ENCODE assay signal across 8 cellular contexts in genomic region chr12:77925536-77926108, GRCh38.
DNase-seq lines count a peak whose midpoint lies in the region; ATAC-seq, FAIRE-seq and TF ChIP-seq lines count a peak whose summit lies in the region.

No MANE protein-coding gene starts in this region.

- H3K9me3 Mint-ChIP-seq in naive thymus-derived CD4-positive, alpha-beta T cell: peaks cover 0 to 8% (median 3%) of the 10 kb centered on the region in 11 donors

- no peak overlapping the region for H4K5ac ChIP-seq in mesendoderm (ENCODE audit: low read length)

- no peak overlapping the region for H3K27ac ChIP-seq in SJSA1
- no peak overlapping the region for H3K27ac ChIP-seq in endothelial cell of umbilical vein (ENCODE audit: insufficient read depth, low read depth, low read length)
- no peak overlapping the region for H3K27ac ChIP-seq in mesendoderm (ENCODE audit: low read depth, low read length)
- no peak overlapping the region for H3K27ac ChIP-seq in naive thymus-derived CD4-positive, alpha-beta T cell (ENCODE audit: low read depth, low read length)

- no peak overlapping the region for H3K4me3 ChIP-seq in BE2C (ENCODE audit: low read depth, low read length)
- no peak overlapping the region for H3K4me3 ChIP-seq in SJSA1
- no peak overlapping the region for H3K4me3 ChIP-seq in endothelial cell of umbilical vein (replicated peaks in 1 of 3; ENCODE audit: insufficient read depth in 1 of 3, low read depth in 1 of 3, low read length in 3 of 3)
- H3K4me3 ChIP-seq in mesendoderm (ENCODE audit: low read length): no peak overlapping the region
- no peak overlapping the region for H3K4me3 ChIP-seq in naive thymus-derived CD4-positive, alpha-beta T cell (ENCODE audit: low read length)

- H2AFZ ChIP-seq in endothelial cell of umbilical vein (ENCODE audit: low read depth, low read length): no peak overlapping the region

- FAIRE-seq in endothelial cell of umbilical vein (lab: Jason Lieb, UNC): peak; percentile 64

- H3K36me3 ChIP-seq in BE2C (no peaks in the 10 kb centered on the region), SJSA1 (no peaks in the 10 kb centered on the region), endothelial cell of umbilical vein (ENCODE audit: control insufficient read depth in 2 of 2, extremely low read depth in 1 of 2, insufficient read depth in 2 of 2, low read length in 2 of 2) (no peaks in the 10 kb centered on the region), mesendoderm (ENCODE audit: control insufficient read depth, insufficient read depth, low read length) (no peaks in the 10 kb centered on the region)
- H3K36me3 ChIP-seq in naive thymus-derived CD4-positive, alpha-beta T cell (ENCODE audit: control insufficient read depth in 2 of 3, insufficient read depth in 3 of 3, low read length in 3 of 3): no peaks in the 10 kb centered on the region

- H3K79me1 ChIP-seq in mesendoderm (ENCODE audit: low read length): no peaks in the 10 kb centered on the region

- no peak overlapping the region for H3K23ac ChIP-seq in mesendoderm (ENCODE audit: low read length)

- no peak for TF ChIP-seq POLR2A in endothelial cell of umbilical vein (IDR thresholded peaks at IDR 0.05; ENCODE audit: low read depth, low read length)

- no peak overlapping the region for H3K27ac Mint-ChIP-seq in naive thymus-derived CD4-positive, alpha-beta T cell

- H2BK15ac ChIP-seq in mesendoderm (replicated peaks; ENCODE audit: low read depth): no peak overlapping the region

- H3K9ac ChIP-seq in endothelial cell of umbilical vein (replicated peaks; ENCODE audit: extremely low read depth, insufficient read depth, low read length) (no peak overlapping the region), mesendoderm (ENCODE audit: low read length) (no peak overlapping the region)

- no peak overlapping the region for H3K4ac ChIP-seq in mesendoderm (ENCODE audit: low read depth, low read length)

- ATAC-seq in GM18511 (IDR thresholded peaks at IDR 0.05; ENCODE audit: unreplicated experiment) (peak; percentile 99), HG02884 (IDR thresholded peaks at IDR 0.05; ENCODE audit: unreplicated experiment) (peak; percentile 100)
- no peak for ATAC-seq in naive thymus-derived CD4-positive, alpha-beta T cell

- H3K36me3 Mint-ChIP-seq in naive thymus-derived CD4-positive, alpha-beta T cell: no peaks in the 10 kb centered on the region

- H3K4me3 Mint-ChIP-seq in naive thymus-derived CD4-positive, alpha-beta T cell: no peak overlapping the region

- H2BK5ac ChIP-seq in mesendoderm (ENCODE audit: low read length): no peak overlapping the region

- H3K9me3 ChIP-seq in BE2C: no peaks in the 10 kb centered on the region
- no peaks in the 10 kb centered on the region for H3K9me3 ChIP-seq in SJSA1 (replicated peaks)
- H3K9me3 ChIP-seq in endothelial cell of umbilical vein (replicated peaks; ENCODE audit: control insufficient read depth, insufficient read depth, low read length): no peaks in the 10 kb centered on the region
- H3K9me3 ChIP-seq in naive thymus-derived CD4-positive, alpha-beta T cell (ENCODE audit: control insufficient read depth in 2 of 3, low read length in 3 of 3): no peaks in the 10 kb centered on the region

- H3K79me2 ChIP-seq in endothelial cell of umbilical vein (ENCODE audit: control insufficient read depth, insufficient read depth, low read length) (no peaks in the 10 kb centered on the region), mesendoderm (ENCODE audit: control insufficient read depth, insufficient read depth, low read length) (no peaks in the 10 kb centered on the region)

- no peak overlapping the region for H4K8ac ChIP-seq in mesendoderm (ENCODE audit: low read depth, low read length)

- no peak overlapping the region for H2AK5ac ChIP-seq in mesendoderm (ENCODE audit: low read length)

- no peak overlapping the region for H3K18ac ChIP-seq in mesendoderm (ENCODE audit: low read length)

- H3K27me3 Mint-ChIP-seq in naive thymus-derived CD4-positive, alpha-beta T cell: no peaks in the 10 kb centered on the region

- H3K4me2 ChIP-seq in endothelial cell of umbilical vein (ENCODE audit: insufficient read depth, low read length) (no peak overlapping the region), mesendoderm (ENCODE audit: low read length) (no peak overlapping the region)

- H4K20me1 ChIP-seq in endothelial cell of umbilical vein (replicated peaks; ENCODE audit: control insufficient read depth, extremely low read depth, insufficient read depth, low read length): no peaks in the 10 kb centered on the region

- H3K56ac ChIP-seq in mesendoderm (ENCODE audit: low read length): no peak overlapping the region

- dilution Hi-C loops in endothelial cell of umbilical vein (cut with MboI; ENCODE audit: extremely low pct_ligation_motif_present, low sequenced_read_pairs): no loop called here

- H3K4me1 Mint-ChIP-seq in naive thymus-derived CD4-positive, alpha-beta T cell: peaks cover 0 to 3% (median 0%) of the 10 kb centered on the region in 7 donors

- WGBS in mesendoderm (ENCODE audit: extremely low coverage, insufficient coverage, low lambda C conversion rate): no CpG with 5 or more reads among the region's 6 CpGs

- BruUV-seq in endothelial cell of umbilical vein (replicated peaks; lab: Mats Ljungman, UMichigan): no TSS peak

- DNase-seq in BE2C: peak; percentile 79
- DNase-seq in NCI-H1105 treated with DMSO at 0.1 percent for 48 hours (lab: John Stamatoyannopoulos, UW): peak; percentile 93
- peak; percentile 86 to 89 for DNase-seq in SJSA1 (ENCODE audit: low read depth in 1 of 2, low spot score in 2 of 2)
- DNase-seq in endothelial cell of umbilical vein (ENCODE audit: low read depth, low spot score): peak; percentile 92
- DNase-seq in mesendoderm: peak; percentile 95
- DNase-seq in naive thymus-derived CD4-positive, alpha-beta T cell: no peak

- intact Hi-C loops in endothelial cell of umbilical vein (cut with micrococcal nuclease): loop anchor here (1.0 to 5.0 kb wide), 8 partner anchors 37 to 773 kb away; partner anchors contain the start of gene NAV3
- intact Hi-C loops in naive thymus-derived CD4-positive, alpha-beta T cell (cut with micrococcal nuclease): no loop called here

- CTCF ChIA-PET in endothelial cell of umbilical vein (lab: Charles Lee): interaction anchor here (0.6 to 7.6 kb wide), 72 partner anchors 10 to 1249 kb away, joined by 3 to 305 read pairs (median 5); partner anchors contain the start of gene NAV3
- CTCF ChIA-PET in naive thymus-derived CD4-positive, alpha-beta T cell (lab: Charles Lee): no interaction called here

- H3K4me1 ChIP-seq in BE2C: no peaks in the 10 kb centered on the region
- H3K4me1 ChIP-seq in SJSA1 (replicated peaks): peaks cover 4% of the 10 kb centered on the region; the same call in 1 of the 2 replicates
- no peaks in the 10 kb centered on the region for H3K4me1 ChIP-seq in endothelial cell of umbilical vein (ENCODE audit: control insufficient read depth, extremely low read depth, insufficient read depth, low read length)
- H3K4me1 ChIP-seq in mesendoderm (ENCODE audit: control insufficient read depth, low read depth, low read length): no peaks in the 10 kb centered on the region
- H3K4me1 ChIP-seq in naive thymus-derived CD4-positive, alpha-beta T cell (ENCODE audit: control insufficient read depth in 2 of 2, insufficient read depth in 2 of 2, low read length in 2 of 2): no peaks in the 10 kb centered on the region

- H2BK120ac ChIP-seq in mesendoderm (ENCODE audit: low read depth, low read length): no peak overlapping the region

- peak; percentile 100 for TF ChIP-seq CTCF in BE2C (IDR thresholded peaks at IDR 0.05; ENCODE audit: low read depth, low read length)
- TF ChIP-seq CTCF in endothelial cell of umbilical vein (IDR thresholded peaks at IDR 0.05; ENCODE audit: extremely low read depth in 1 of 2, insufficient read depth in 1 of 2, low read depth in 1 of 2, low read length in 2 of 2): peak; percentile 91 to 99

- H3K27me3 ChIP-seq in BE2C: peaks cover 3% of the 10 kb centered on the region; the same call in 1 of the 2 replicates
- H3K27me3 ChIP-seq in SJSA1 (replicated peaks): no peaks in the 10 kb centered on the region
- no peaks in the 10 kb centered on the region for H3K27me3 ChIP-seq in endothelial cell of umbilical vein (ENCODE audit: control insufficient read depth in 2 of 2, insufficient read depth in 2 of 2, low read length in 2 of 2)
- no peaks in the 10 kb centered on the region for H3K27me3 ChIP-seq in mesendoderm (ENCODE audit: insufficient read depth, low read length, poor library complexity)
- H3K27me3 ChIP-seq in naive thymus-derived CD4-positive, alpha-beta T cell (ENCODE audit: control insufficient read depth in 2 of 2, insufficient read depth in 2 of 2, low read length in 2 of 2): no peaks in the 10 kb centered on the region

- no peaks in the 10 kb centered on the region for H3K9me1 ChIP-seq in endothelial cell of umbilical vein (replicated peaks; ENCODE audit: control insufficient read depth, extremely low read depth, insufficient read depth, low read length)

- POLR2A ChIA-PET in endothelial cell of umbilical vein (lab: Charles Lee): no interaction called here
- POLR2A ChIA-PET in naive thymus-derived CD4-positive, alpha-beta T cell (lab: Charles Lee): no interaction called here

TF ChIP-seq in endothelial cell of umbilical vein, 7 proteins besides CTCF, POLR2A, EP300 and RAD21:
- TF ChIP-seq GATA2 (IDR thresholded peaks at IDR 0.05; ENCODE audit: insufficient read depth, insufficient read length, low read depth, low read length) (no peak), JUN (IDR thresholded peaks at IDR 0.05; ENCODE audit: borderline replicate concordance, insufficient read depth, insufficient read length, low read depth) (no peak)

Comparison
In these comparisons a context has a peak if more than half of its experiments do, and no peak if none do; other contexts are left out.
1. DNase-seq: peak in BE2C (single experiment), NCI-H1105 treated with DMSO at 0.1 percent for 48 hours (single experiment), SJSA1 (2 of 2), endothelial cell of umbilical vein (single experiment) and mesendoderm (single experiment); none in naive thymus-derived CD4-positive, alpha-beta T cell (0 of 9).